In the genomic region with DNA sequence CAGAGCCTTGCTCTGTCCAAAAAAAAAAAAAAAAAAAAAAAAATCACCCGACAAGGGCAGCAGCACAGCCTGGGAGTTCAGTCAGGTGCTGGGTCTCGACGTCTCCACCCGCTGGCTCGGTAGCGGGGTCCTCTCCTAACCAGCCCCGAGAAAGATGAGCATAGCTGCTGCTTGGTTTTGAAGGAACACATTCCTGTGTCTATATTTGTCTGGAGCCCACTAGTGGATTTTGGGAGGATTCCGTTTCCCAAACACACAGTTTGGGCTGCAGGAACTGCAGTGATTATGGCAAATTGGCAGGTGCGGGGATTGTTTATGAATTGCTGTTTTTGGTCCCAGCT, we compare ENCODE assay signal across 8 cellular contexts. TPM values are rescaled to one million over a fixed set of nuclear protein-coding genes. Genes with fewer than 3 reads are reported as not detected.
DNase-seq lines count a peak whose midpoint lies in the region; ATAC-seq and TF ChIP-seq lines count a peak whose summit lies in the region.

No MANE protein-coding gene starts in this region.

- H3K9me3 ChIP-seq in T-helper 17 cell (ENCODE audit: control insufficient read depth, low read length, poor library complexity, severe bottlenecking) (no peaks in the 10 kb centered on the region), smooth muscle cell (replicated peaks; ENCODE audit: low read depth) (no peaks in the 10 kb centered on the region)

- 46% methylated on average over 9 of the region's 9 CpGs for WGBS in smooth muscle cell (ENCODE audit: low lambda C conversion rate)

- H2AFZ ChIP-seq in smooth muscle cell (ENCODE audit: low read depth) = no peak overlapping the region

- TF ChIP-seq CTCF in smooth muscle cell (IDR thresholded peaks at IDR 0.05; ENCODE audit: borderline replicate concordance, insufficient read depth, poor library complexity, severe bottlenecking) = no peak

- H3K9ac ChIP-seq in smooth muscle cell (ENCODE audit: low read depth) = no peak overlapping the region

- H3K4me3 ChIP-seq in smooth muscle cell = peak overlapping the region; percentile 71

- H3K4me3 Mint-ChIP-seq in T-helper 17 cell = peak overlapping the region; percentile 90

- DNase-seq in NCI-H2227 (lab: John Stamatoyannopoulos, UW; ENCODE audit: unreplicated experiment) = peak; percentile 15
- DNase-seq in NCI-H2227 treated with DMSO at 0.1 percent for 48 hours (lab: John Stamatoyannopoulos, UW) = no peak
- DNase-seq in T-helper 17 cell = no peak
- DNase-seq in left ventricle myocardium superior = peak; percentile 30
- no peak for DNase-seq in smooth muscle cell (lab: John Stamatoyannopoulos, UW; ENCODE audit: unreplicated experiment)
- DNase-seq in NCI-H774 (lab: John Stamatoyannopoulos, UW) = no peak
- no peak for DNase-seq in Ammon's horn (ENCODE audit: low spot score)

- no peaks in the 10 kb centered on the region for H4K20me1 ChIP-seq in smooth muscle cell (ENCODE audit: low read depth)

- H3K4me1 Mint-ChIP-seq in T-helper 17 cell = peaks cover 28% of the 10 kb centered on the region

- H3K27ac Mint-ChIP-seq in T-helper 17 cell = peak overlapping the region; percentile 86

- H3F3A ChIP-seq in smooth muscle cell (ENCODE audit: low read depth) = peaks cover 8% of the 10 kb centered on the region

- no peak overlapping the region for H3K27ac ChIP-seq in smooth muscle cell (ENCODE audit: low read depth)

- no peaks in the 10 kb centered on the region for H3K36me3 ChIP-seq in smooth muscle cell (ENCODE audit: low read depth)

- peaks cover 4% of the 10 kb centered on the region for H3K4me1 ChIP-seq in smooth muscle cell (ENCODE audit: low read depth)

- H3K4me2 ChIP-seq in smooth muscle cell = peak overlapping the region; percentile 93

- intact Hi-C loops in left ventricle myocardium superior (cut with micrococcal nuclease) = no loop called here

- H3K27me3 Mint-ChIP-seq in T-helper 17 cell = no peaks in the 10 kb centered on the region

- no peaks in the 10 kb centered on the region for H3K79me2 ChIP-seq in smooth muscle cell (ENCODE audit: low read depth)

- ATAC-seq in T-helper 17 cell (no peak), left ventricle myocardium superior (no peak), GM18909 (IDR thresholded peaks at IDR 0.05; ENCODE audit: poor library complexity, unreplicated experiment) (no peak)

- no peaks in the 10 kb centered on the region for H3K36me3 Mint-ChIP-seq in T-helper 17 cell (ENCODE audit: low read depth)

- peaks cover 50% of the 10 kb centered on the region for H3K27me3 ChIP-seq in smooth muscle cell (ENCODE audit: low read depth)

RNA-seq across cellular contexts. Expression of a gene that starts 1.2 kb away (rescaled TPM):
- 10 to 100 TPM; 31.4 to 42.8 TPM for total RNA-seq in T-helper 17 cell
- 3.1 TPM for total RNA-seq in left ventricle myocardium superior
- 0.63 and 1.1 TPM in 2 replicates for total RNA-seq in smooth muscle cell
- 0.19 and 0.79 TPM in 2 replicates for polyA plus RNA-seq in smooth muscle cell

Comparison
In these comparisons a context has a peak if more than half of its experiments do, and no peak if none do; other contexts are left out.
1. DNase-seq: peak in NCI-H2227 (single experiment) and left ventricle myocardium superior (single experiment); none in NCI-H2227 treated with DMSO at 0.1 percent for 48 hours (single experiment), T-helper 17 cell (0 of 3), smooth muscle cell (single experiment), NCI-H774 (single experiment) and Ammon's horn (single experiment).